8 cellular contexts compared by ENCODE assay signal in genomic region chr17:2853722-2854580, GRCh38. TPM values are rescaled to one million over a fixed set of nuclear protein-coding genes. Genes with fewer than 3 reads are reported as not detected.
DNase-seq lines count a peak whose midpoint lies in the region; ATAC-seq, FAIRE-seq and TF ChIP-seq lines count a peak whose summit lies in the region.

No MANE protein-coding gene starts in this region.

- no peaks in the 10 kb centered on the region for H3K27me3 ChIP-seq in bronchial epithelial cell (ENCODE audit: control insufficient read depth, insufficient read depth, low read length)
- H3K27me3 ChIP-seq in right lobe of liver, result peaks cover 0 to 22% of the 10 kb centered on the region in 2 donors
- H3K27me3 ChIP-seq in thymus (ENCODE audit: control insufficient read depth, insufficient read depth), result peaks cover 24% of the 10 kb centered on the region

- WGBS in right lobe of liver (ENCODE audit: insufficient coverage, low coverage, low lambda C conversion rate, missing lambda C conversion rate), result 5% methylated on average over 29 of the region's 95 CpGs
- under 1% methylated on average over 95 of the region's 95 CpGs for WGBS in thymus

- no peak overlapping the region for H3K27ac ChIP-seq in right lobe of liver
- H3K27ac ChIP-seq in thymus (ENCODE audit: low read depth), result no peak overlapping the region

- ATAC-seq in right lobe of liver, result peak in 3 of 4 donors; percentile 5 to 43 (median 33)

- H3K36me3 ChIP-seq in bronchial epithelial cell (ENCODE audit: control insufficient read depth, insufficient read depth, low read length), result no peaks in the 10 kb centered on the region
- H3K36me3 ChIP-seq in right lobe of liver, result no peaks in the 10 kb centered on the region
- no peaks in the 10 kb centered on the region for H3K36me3 ChIP-seq in thymus (ENCODE audit: control insufficient read depth, insufficient read depth)

- no peaks in the 10 kb centered on the region for H3K9me3 ChIP-seq in right lobe of liver
- no peaks in the 10 kb centered on the region for H3K9me3 ChIP-seq in thymus (ENCODE audit: control insufficient read depth)

- TF ChIP-seq CTCF in bronchial epithelial cell (IDR thresholded peaks at IDR 0.05; ENCODE audit: insufficient read depth, low read length, severe bottlenecking) (no peak), right lobe of liver (IDR thresholded peaks at IDR 0.05) (no peak), GM13976 (IDR thresholded peaks at IDR 0.05; ENCODE audit: borderline replicate concordance, control extremely low read depth, extremely low read depth, insufficient read depth, missing control alignments) (no peak)

- no peak for FAIRE-seq in bronchial epithelial cell (lab: Jason Lieb, UNC)

- intact Hi-C loops in right lobe of liver (cut with DNase I) (loop anchor here (10.0 kb wide), 2 partner anchors 71 to 161 kb away; no protein-coding TSS in a partner anchor), posterior vena cava (cut with DNase I) (loop anchor here in 1 of 2 donors (1.0 kb wide), 1 partner anchor 140 kb away; no protein-coding TSS in a partner anchor)

- peak; percentile 42 for DNase-seq in GM03348 (ENCODE audit: low spot score)
- peak; percentile 55 for DNase-seq in NCI-H748 (lab: John Stamatoyannopoulos, UW; ENCODE audit: unreplicated experiment)
- DNase-seq in bronchial epithelial cell (ENCODE audit: low read depth), result peak; percentile 18
- DNase-seq in right lobe of liver, result peak in 1 of 3 donors; percentile 32
- no peak for DNase-seq in GM13976 (ENCODE audit: low spot score)
- DNase-seq in NCI-H1694 (lab: John Stamatoyannopoulos, UW), result no peak
- DNase-seq in posterior vena cava (ENCODE audit: low spot score), result no peak

- H3K4me3 ChIP-seq in bronchial epithelial cell (ENCODE audit: low read depth, low read length) (peak overlapping the region; percentile 58), right lobe of liver (peak overlapping the region; percentile 20 to 48 (median 26)), thymus (ENCODE audit: low read length) (peak overlapping the region; percentile 54)

- in situ Hi-C loops in GM13976 (cut with MboI; ENCODE audit: low sequenced_read_pairs, unreplicated experiment), result no loop called here

- TF ChIP-seq POLR2A in right lobe of liver (IDR thresholded peaks at IDR 0.05), result no peak

- H3K4me1 ChIP-seq in right lobe of liver (peaks cover 0 to 8% (median 0%) of the 10 kb centered on the region in 4 donors), thymus (ENCODE audit: control insufficient read depth, insufficient read depth, low read length) (peaks cover 11% of the 10 kb centered on the region)

RNA-seq across cellular contexts. Expression of gene RAP1GAP2, which starts 57.7 kb away (rescaled TPM):
- total RNA-seq in bronchial epithelial cell (11.4 and 15.0 TPM in 2 replicates), right lobe of liver (1 to 10 TPM; 1.0 to 3.8 (median 1.8) TPM), posterior vena cava (1 to 10 TPM; 3.6 to 6.0 TPM)
- polyA plus RNA-seq in thymus, result 1.6 TPM

Comparison
In these comparisons a context has a peak if more than half of its experiments do, and no peak if none do; other contexts are left out.
1. DNase-seq: peak in GM03348 (single experiment), NCI-H748 (single experiment) and bronchial epithelial cell (single experiment); none in GM13976 (single experiment), NCI-H1694 (single experiment) and posterior vena cava (single experiment).
2. Peak in every context shown above with its lines, with median percentiles within 50 percentile points of each other: H3K4me3 ChIP-seq.